In the genomic region with DNA sequence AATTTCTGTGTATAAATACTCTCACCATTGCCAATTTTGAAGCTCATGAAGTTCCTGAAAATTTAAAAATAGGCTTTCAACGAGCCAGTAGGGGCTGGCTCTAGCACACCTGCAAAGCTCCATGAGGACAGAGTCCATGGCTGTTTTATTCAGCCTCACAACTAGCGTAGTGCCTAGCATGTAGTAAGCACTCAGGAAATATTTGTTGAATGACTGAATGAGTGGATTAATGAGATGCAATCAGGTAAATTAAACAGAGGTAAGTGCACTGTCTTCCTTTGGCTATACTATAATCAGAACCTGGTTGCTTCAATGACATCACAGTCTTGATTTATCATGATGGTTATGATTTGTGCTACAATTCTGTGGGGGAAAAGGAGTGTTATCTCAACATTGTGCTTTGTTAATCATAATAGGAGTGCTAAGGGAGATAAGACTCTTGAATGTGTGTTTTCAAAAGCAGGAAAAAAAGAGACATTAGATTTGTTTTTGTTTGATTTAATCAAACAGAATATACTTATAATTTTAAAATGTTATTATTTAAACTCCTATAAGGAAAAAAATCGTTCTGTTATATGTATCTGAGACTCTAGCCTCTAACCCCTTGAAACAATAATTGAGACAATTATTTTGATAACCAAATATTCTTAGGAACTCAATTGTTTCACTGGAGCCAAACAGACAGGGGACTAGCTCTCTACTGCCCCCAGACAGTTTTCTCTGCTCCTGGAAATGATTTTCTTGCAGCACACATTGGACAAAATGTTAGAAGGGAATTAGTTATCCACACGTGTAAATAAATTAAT, we compare ENCODE assay signal across 9 cellular contexts.
DNase-seq lines count a peak whose midpoint lies in the region; ATAC-seq, FAIRE-seq and TF ChIP-seq lines count a peak whose summit lies in the region.
"Had no signal": no experiment of that assay in that cellular context is flagged by ENCODE, and none has a peak within 500 bp of the region (broad histone marks: within the 10 kb centered on the region; RNA-seq: fewer than 3 reads in every experiment).

No MANE protein-coding gene starts in this region.

- H3K36me3 Mint-ChIP-seq in nephron (ENCODE audit: low read depth) = no peaks in the 10 kb centered on the region
- no peaks in the 10 kb centered on the region for H3K36me3 Mint-ChIP-seq in activated CD4-positive, alpha-beta T cell treated with anti-CD3 and anti-CD28 coated beads, Interleukin-2, amount 10 ng/mL, durations not matched to agents 24 days and 14 days (ENCODE audit: low read depth)
- H3K36me3 Mint-ChIP-seq: activated naive CD8-positive, alpha-beta T cell treated with anti-CD3 and anti-CD28 coated beads for 36 hours had no signal

- no peaks in the 10 kb centered on the region for H3K9me2 ChIP-seq in Karpas-422 (replicated peaks; ENCODE audit: insufficient read depth, low read length)

- H3K36me3 ChIP-seq in Karpas-422 (ENCODE audit: insufficient read depth, low read length) (no peaks in the 10 kb centered on the region), brain microvascular endothelial cell (replicated peaks) (no peaks in the 10 kb centered on the region)

- DNase-seq in Karpas-422 = peak; percentile 48
- DNase-seq in brain microvascular endothelial cell = no peak
- DNase-seq in NCI-H1694 treated with DMSO at 0.1 percent for 48 hours (lab: John Stamatoyannopoulos, UW) = no peak
- DNase-seq in activated CD4-positive, alpha-beta T cell treated with anti-CD3 and anti-CD28 coated beads, Interleukin-2, amount 10 ng/mL, durations not matched to agents 24 days and 14 days = no peak
- DNase-seq: activated naive CD8-positive, alpha-beta T cell treated with anti-CD3 and anti-CD28 coated beads for 36 hours; retina had no signal

- peaks cover 4% of the 10 kb centered on the region for H3K4me1 Mint-ChIP-seq in nephron
- H3K4me1 Mint-ChIP-seq in activated CD4-positive, alpha-beta T cell treated with anti-CD3 and anti-CD28 coated beads, Interleukin-2, amount 10 ng/mL, durations not matched to agents 24 days and 14 days = no peaks in the 10 kb centered on the region
- H3K4me1 Mint-ChIP-seq: activated naive CD8-positive, alpha-beta T cell treated with anti-CD3 and anti-CD28 coated beads for 36 hours had no signal

- no peaks in the 10 kb centered on the region for H3K9me3 ChIP-seq in Karpas-422 (ENCODE audit: low read length)

- ATAC-seq in HG02938 (IDR thresholded peaks at IDR 0.05; ENCODE audit: unreplicated experiment) = no peak

- no peak overlapping the region for H3K27ac ChIP-seq in Karpas-422 (ENCODE audit: low read length)
- no peak overlapping the region for H3K27ac ChIP-seq in brain microvascular endothelial cell

- H3K27me3 ChIP-seq in Karpas-422 (ENCODE audit: low read length) (no peaks in the 10 kb centered on the region), brain microvascular endothelial cell (replicated peaks) (no peaks in the 10 kb centered on the region)

- H3K27me3 Mint-ChIP-seq in nephron (ENCODE audit: low read depth) = peaks cover 7% of the 10 kb centered on the region
- H3K27me3 Mint-ChIP-seq in activated CD4-positive, alpha-beta T cell treated with anti-CD3 and anti-CD28 coated beads, Interleukin-2, amount 10 ng/mL, durations not matched to agents 24 days and 14 days = peaks cover 4% of the 10 kb centered on the region

- no peak overlapping the region for H3K27ac Mint-ChIP-seq in nephron
- no peak overlapping the region for H3K27ac Mint-ChIP-seq in activated CD4-positive, alpha-beta T cell treated with anti-CD3 and anti-CD28 coated beads, Interleukin-2, amount 10 ng/mL, durations not matched to agents 24 days and 14 days
- H3K27ac Mint-ChIP-seq: activated naive CD8-positive, alpha-beta T cell treated with anti-CD3 and anti-CD28 coated beads for 36 hours had no signal

- H2AFZ ChIP-seq in Karpas-422 (ENCODE audit: low read length) = no peak overlapping the region

- peaks cover 7% of the 10 kb centered on the region for H3K4me1 ChIP-seq in Karpas-422 (ENCODE audit: low read length)

- H3K4me3 Mint-ChIP-seq in nephron = no peak overlapping the region
- H3K4me3 Mint-ChIP-seq in activated CD4-positive, alpha-beta T cell treated with anti-CD3 and anti-CD28 coated beads, Interleukin-2, amount 10 ng/mL, durations not matched to agents 24 days and 14 days = no peak overlapping the region
- H3K4me3 Mint-ChIP-seq: activated naive CD8-positive, alpha-beta T cell treated with anti-CD3 and anti-CD28 coated beads for 36 hours had no signal

- in situ Hi-C loops in brain microvascular endothelial cell (cut with HindIII; ENCODE audit: low pct_ligation_motif_present, low sequenced_read_pairs) = no loop called here

- H3K9me3 Mint-ChIP-seq in nephron = no peaks in the 10 kb centered on the region
- H3K9me3 Mint-ChIP-seq in activated CD4-positive, alpha-beta T cell treated with anti-CD3 and anti-CD28 coated beads, Interleukin-2, amount 10 ng/mL, durations not matched to agents 24 days and 14 days = no peaks in the 10 kb centered on the region
- H3K9me3 Mint-ChIP-seq: activated naive CD8-positive, alpha-beta T cell treated with anti-CD3 and anti-CD28 coated beads for 36 hours had no signal

- TF ChIP-seq CTCF in brain microvascular endothelial cell (IDR thresholded peaks at IDR 0.05; ENCODE audit: low read depth, low read length, missing control alignments) (peak; percentile 67), nephron (IDR thresholded peaks at IDR 0.05; ENCODE audit: unreplicated experiment in 3 of 3) (peak; percentile 43 to 59 (median 56))

- FAIRE-seq in G401.6 (lab: Jason Lieb, UNC) = peak; percentile 60

- no peaks in the 10 kb centered on the region for H3K79me2 ChIP-seq in Karpas-422 (ENCODE audit: low read length)

- H3K4me3 ChIP-seq in Karpas-422 (ENCODE audit: low read length) (no peak overlapping the region), brain microvascular endothelial cell (ENCODE audit: low read depth, low read length) (no peak overlapping the region)

- H3K9ac ChIP-seq in Karpas-422 (ENCODE audit: low read length) = no peak overlapping the region

- intact Hi-C loops in activated CD4-positive, alpha-beta T cell treated with anti-CD3 and anti-CD28 coated beads, Interleukin-2, amount 10 ng/mL, durations not matched to agents 24 days and 14 days (cut with micrococcal nuclease) = no loop called here

- H4K20me1 ChIP-seq in Karpas-422 (ENCODE audit: insufficient read depth, low read depth, low read length) = no peaks in the 10 kb centered on the region

- H3K4me2 ChIP-seq in Karpas-422 (ENCODE audit: low read depth, low read length, poor library complexity, severe bottlenecking) = no peak overlapping the region
